ENCODE assay signal across 27 cellular contexts in the genomic region with DNA sequence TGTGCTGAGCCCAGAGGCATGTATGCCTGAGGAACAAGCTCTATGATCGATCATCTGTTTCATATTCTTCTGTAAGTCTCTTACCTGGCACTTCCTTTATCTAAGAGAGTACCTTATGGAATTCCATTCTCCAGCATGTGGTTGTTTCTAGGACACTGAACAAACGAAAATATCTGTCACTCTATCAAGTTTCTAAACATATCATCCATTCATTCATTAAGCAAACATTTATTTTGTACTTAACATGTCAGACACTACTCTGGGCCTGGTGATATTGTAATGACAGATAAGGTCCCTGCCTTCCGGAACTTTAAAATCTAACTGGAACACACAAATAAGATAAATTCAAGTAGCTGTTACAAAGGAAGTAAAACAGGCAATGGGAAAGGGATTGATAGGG.
"Had no signal": no experiment of that assay in that cellular context is flagged by ENCODE, and none has a peak within 500 bp of the region (broad histone marks: within the 10 kb centered on the region; RNA-seq: fewer than 3 reads in every experiment).

No MANE protein-coding gene starts in this region.

- FAIRE-seq: islet of Langerhans, kidney, small intestine, urothelium cell line had no signal

- H3K4me2 ChIP-seq: neural progenitor cell had no signal

- H3K4me3 ChIP-seq: left ventricle myocardium inferior, lung, neural progenitor cell, ovary, right atrium auricular region, sigmoid colon, spleen, suprapubic skin, thoracic aorta, tibial artery, upper lobe of right lung had no signal

- H3K27me3 ChIP-seq: neural progenitor cell, neutrophil, ovary, right atrium auricular region, sigmoid colon, spleen, suprapubic skin, tibial artery had no signal

- H3K36me3 ChIP-seq: left ventricle myocardium inferior, neural progenitor cell, neutrophil, ovary, right atrium auricular region, sigmoid colon, spleen, suprapubic skin, thoracic aorta, tibial artery, upper lobe of right lung had no signal

- ATAC-seq: left colon; natural killer cell; stimulated activated effector memory CD8-positive, alpha-beta T cell treated with anti-CD3 and anti-CD28 coated beads, Interleukin-12 subunit alpha, Interleukin-12 subunit beta, amount 100 ng/mL, for 72 hours had no signal

- H3K9me3 ChIP-seq: left ventricle myocardium inferior, neutrophil, ovary, right atrium auricular region, sigmoid colon, spleen, suprapubic skin, thoracic aorta, tibial artery, upper lobe of right lung had no signal

- H3K9ac ChIP-seq: neural progenitor cell had no signal

- H2AFZ ChIP-seq: neural progenitor cell had no signal

- DNase-seq: hypothalamus; immature natural killer cell; kidney; left colon; left ventricle myocardium inferior; mesendoderm; naive B cell; natural killer cell; nephron progenitor cell; ovary; sigmoid colon; small intestine; spleen; stimulated activated CD4-positive, alpha-beta T cell treated with anti-CD3 and anti-CD28 coated beads, Interleukin-4, amount 100 ng/mL, for 24 hours; stimulated activated naive CD4-positive, alpha-beta T cell; tibial artery; trophoblast cell; upper lobe of right lung had no signal

- H3K4me1 ChIP-seq: left ventricle myocardium inferior, neural progenitor cell, right atrium auricular region, sigmoid colon, spleen, suprapubic skin, tibial artery, upper lobe of right lung had no signal

- H3K27ac ChIP-seq: left ventricle myocardium inferior, neural progenitor cell, neutrophil, ovary, right atrium auricular region, sigmoid colon, spleen, suprapubic skin, thoracic aorta, tibial artery, upper lobe of right lung had no signal
